In the genomic region with DNA sequence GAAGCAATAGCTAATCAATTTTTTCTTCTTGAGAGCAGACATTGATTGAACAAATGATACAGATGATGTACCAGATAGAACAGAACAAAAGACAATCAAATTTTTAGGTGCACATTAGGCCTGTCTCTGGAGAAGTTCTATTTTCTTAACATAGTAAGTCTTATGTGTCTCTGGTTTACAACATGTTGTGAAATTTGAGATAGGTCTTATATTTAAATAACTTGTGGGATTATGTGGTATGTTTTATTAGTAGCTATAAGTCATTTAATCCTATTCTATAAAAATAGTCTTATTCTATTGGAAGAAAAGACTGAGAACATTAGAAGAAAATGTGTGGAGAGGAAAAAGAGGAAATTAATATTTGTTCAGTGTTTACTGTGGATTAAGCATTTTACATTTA, we compare ENCODE assay signal across 22 cellular contexts.
"Had no signal": no experiment of that assay in that cellular context is flagged by ENCODE, and none has a peak within 500 bp of the region (broad histone marks: within the 10 kb centered on the region; RNA-seq: fewer than 3 reads in every experiment).

No MANE protein-coding gene starts in this region.

- H3K27me3 ChIP-seq: colonic mucosa, esophagus squamous epithelium, foreskin keratinocyte, gastroesophageal sphincter, heart right ventricle, left lung had no signal

- DNase-seq: colonic mucosa; dermis blood vessel endothelial cell; dorsolateral prefrontal cortex; effector CD4-positive, alpha-beta T cell; effector memory CD4-positive, alpha-beta T cell; erythroblast; esophagus squamous epithelium; foreskin keratinocyte; glutamatergic neuron; head of caudate nucleus; heart right ventricle; hippocampal formation; left cardiac atrium; left lung; left ventricle myocardium superior; lower lobe of right lung; mesenchymal stem cell; mucosa of descending colon; naive B cell had no signal

- H3K4me3 ChIP-seq: colonic mucosa, dorsolateral prefrontal cortex, esophagus squamous epithelium, gastroesophageal sphincter, heart right ventricle, left lung, lower lobe of right lung, mucosa of descending colon had no signal

- H3K4me3 Mint-ChIP-seq: mesothelial cell of epicardium, naive B cell had no signal

- H3K4me1 ChIP-seq: colonic mucosa, foreskin keratinocyte, gastroesophageal sphincter, left lung, lower lobe of right lung had no signal

- H3K4me1 Mint-ChIP-seq: naive B cell had no signal

- H3K27ac ChIP-seq: colonic mucosa, dorsolateral prefrontal cortex, epithelial cell of prostate, esophagus squamous epithelium, foreskin keratinocyte, gastroesophageal sphincter, heart right ventricle, left lung, lower lobe of right lung had no signal

- H3K27ac Mint-ChIP-seq: mesothelial cell of epicardium, naive B cell had no signal

- H3K36me3 ChIP-seq: colonic mucosa, esophagus squamous epithelium, gastroesophageal sphincter, heart right ventricle, left lung, lower lobe of right lung had no signal

- H3K9me3 ChIP-seq: colonic mucosa, esophagus squamous epithelium, gastroesophageal sphincter, heart right ventricle, left lung, lower lobe of right lung, mucosa of descending colon had no signal

- H3K36me3 Mint-ChIP-seq: mesothelial cell of epicardium, naive B cell had no signal

- H3K9me3 Mint-ChIP-seq: mesothelial cell of epicardium, naive B cell had no signal
